Comparison of ENCODE assay signal across 8 cellular contexts in the genomic region with DNA sequence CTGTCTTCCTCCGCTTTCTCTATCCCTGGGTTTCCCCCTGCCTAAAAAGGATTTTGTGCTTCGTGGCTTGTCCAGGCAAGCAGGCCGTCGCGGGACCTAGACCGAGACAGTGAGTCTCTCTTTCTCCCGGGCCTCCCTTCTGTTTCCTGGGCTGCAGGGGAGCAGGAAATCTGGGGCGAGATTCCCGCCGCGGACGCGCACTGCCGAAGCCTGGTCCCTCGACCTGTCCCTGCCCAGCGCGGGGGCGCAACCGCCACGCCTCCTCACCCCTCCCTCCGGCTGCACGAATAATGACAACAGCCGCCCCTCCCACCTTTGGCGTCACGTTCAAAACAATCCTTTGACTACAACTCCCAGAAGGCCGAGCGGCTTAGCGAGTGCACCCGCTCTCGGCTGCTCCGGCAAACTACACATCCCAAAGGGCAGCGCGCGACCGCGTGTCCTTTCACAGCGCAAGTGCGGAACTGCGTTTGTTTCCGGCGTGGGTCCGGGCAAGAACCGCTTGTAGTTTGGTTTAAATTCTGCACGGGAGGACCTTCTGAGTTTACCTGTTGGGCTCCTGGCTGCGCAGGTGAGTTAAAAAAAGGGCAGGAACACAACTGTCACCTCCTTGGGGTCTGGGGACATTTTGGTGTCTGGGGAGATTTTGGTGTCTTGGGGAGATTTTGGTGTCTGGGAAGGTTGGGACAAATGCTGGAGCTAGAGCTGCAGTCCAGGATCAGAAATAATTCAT. TPM values are rescaled to one million over a fixed set of nuclear protein-coding genes. Genes with fewer than 3 reads are reported as not detected.
A peak's percentile ranks its signal among the peaks of the same experiment; 100 is the strongest.
DNase-seq lines count a peak whose midpoint lies in the region; ATAC-seq and TF ChIP-seq lines count a peak whose summit lies in the region.

Gene CLP1 (plus strand): TSS at position 473 of the 733 bp plus-strand sequence. CDS start 1,715 bp downstream, outside the sequence.

- peak; percentile 98 for DNase-seq in NCI-H1436 (lab: John Stamatoyannopoulos, UW)
- DNase-seq in T follicular helper cell (ENCODE audit: low read depth) = peak; percentile 99
- peak; percentile 100 for DNase-seq in adipocyte (ENCODE audit: low read depth)
- peak; percentile 100 for DNase-seq in cardiac septum (ENCODE audit: low spot score)
- DNase-seq in pons (ENCODE audit: low spot score) = peak; percentile 99
- DNase-seq in upper lobe of left lung = peak; percentile 99 to 100

- H3K4me1 ChIP-seq in adipocyte (ENCODE audit: control insufficient read depth, insufficient read depth, low read length) (peaks cover 12% of the 10 kb centered on the region), upper lobe of left lung (peaks cover 9 to 41% (median 12%) of the 10 kb centered on the region in 4 donors)

- peaks cover 31% of the 10 kb centered on the region for H3K36me3 ChIP-seq in adipocyte (ENCODE audit: control insufficient read depth, insufficient read depth, low read length, severe bottlenecking)
- peaks cover 23 to 33% (median 27%) of the 10 kb centered on the region in 4 donors for H3K36me3 ChIP-seq in upper lobe of left lung

- TF ChIP-seq POLR2A in upper lobe of left lung (IDR thresholded peaks at IDR 0.05) = peak in 3 of 4 donors; percentile 4 to 88 (median 40)

- H3K27ac ChIP-seq in upper lobe of left lung = peak within 1 kb of the TSS; percentile 77 to 88 (median 85)

- WGBS in upper lobe of left lung, 2 donors = 0 to 1% methylated on average over 20 to 45 of the region's 45 CpGs

- intact Hi-C loops in cardiac septum (cut with DNase I) = loop anchor here (2.0 kb wide), 1 partner anchor 921 kb away; the partner anchor contains the start of gene ZFP91

- peak within 1 kb of the TSS; percentile 92 for H3K9ac ChIP-seq in adipocyte (ENCODE audit: low read length)

- TF ChIP-seq CTCF in GM12875 (IDR thresholded peaks at IDR 0.05; ENCODE audit: borderline replicate concordance, insufficient read depth, low read depth, low read length) (no peak), upper lobe of left lung (IDR thresholded peaks at IDR 0.05) (peak in 2 of 6 experiments; percentile 22 to 33)

- ATAC-seq in HG02798 (IDR thresholded peaks at IDR 0.05; ENCODE audit: poor library complexity, unreplicated experiment) = peak; percentile 99
- ATAC-seq in upper lobe of left lung (ENCODE audit: low FRiP score in 2 of 2) = peak; percentile 99

- peak in 1 of 4 donors; percentile 1 for TF ChIP-seq EP300 in upper lobe of left lung (IDR thresholded peaks at IDR 0.05)

- H3K27me3 ChIP-seq in adipocyte (replicated peaks; ENCODE audit: control insufficient read depth, insufficient read depth, low read length) (no peaks in the 10 kb centered on the region), upper lobe of left lung (no peaks in the 10 kb centered on the region)

- H3K9me3 ChIP-seq in adipocyte (ENCODE audit: control insufficient read depth, low read length) = no peaks in the 10 kb centered on the region
- H3K9me3 ChIP-seq in upper lobe of left lung = no peaks in the 10 kb centered on the region

- H3K4me3 ChIP-seq in GM12875 (ENCODE audit: low read depth, low read length) = peak within 1 kb of the TSS; percentile 82
- H3K4me3 ChIP-seq in adipocyte (ENCODE audit: low read length) = peak within 1 kb of the TSS; percentile 96
- peak within 1 kb of the TSS; percentile 61 to 77 (median 65) for H3K4me3 ChIP-seq in upper lobe of left lung

RNA-seq across cellular contexts. Expression of gene CLP1, which starts in this region (rescaled TPM):
- total RNA-seq in cardiac septum (5.8 TPM), upper lobe of left lung (10 to 100 TPM; 10.5 to 16.9 (median 13.4) TPM)

Comparison
In these comparisons a context has a peak if more than half of its experiments do, and no peak if none do; other contexts are left out.
1. Peak in every context shown above with its lines: DNase-seq, ATAC-seq, H3K4me3 ChIP-seq and H3K27ac ChIP-seq.